ENCODE assay signal across 22 cellular contexts in genomic region chr2:196389670-196390069, GRCh38.
DNase-seq lines count a peak whose midpoint lies in the region; ATAC-seq and TF ChIP-seq lines count a peak whose summit lies in the region.
"Had no signal": no experiment of that assay in that cellular context is flagged by ENCODE, and none has a peak within 500 bp of the region (broad histone marks: within the 10 kb centered on the region; RNA-seq: fewer than 3 reads in every experiment).

No MANE protein-coding gene starts in this region.

- peak; percentile 78 for ATAC-seq in activated CD4-positive, alpha-beta T cell treated with anti-CD3 and anti-CD28 coated beads for 36 hours
- ATAC-seq in DND-41 (ENCODE audit: insufficient read depth, low read depth) = peak; percentile 37; the same call in 1 of the 3 replicates
- ATAC-seq in HG03432 (IDR thresholded peaks at IDR 0.05; ENCODE audit: unreplicated experiment) = no peak
- ATAC-seq: CD8-positive, alpha-beta T cell had no signal

- no peaks in the 10 kb centered on the region for H4K20me1 ChIP-seq in DND-41 (ENCODE audit: insufficient read depth, low read length)
- H4K20me1 ChIP-seq: BLaER1 had no signal

- no peaks in the 10 kb centered on the region for H3K27me3 ChIP-seq in DND-41 (ENCODE audit: insufficient read depth, low read length, poor library complexity)
- H3K27me3 ChIP-seq: BLaER1 had no signal

- CTCF ChIA-PET in activated CD4-positive, alpha-beta T cell treated with anti-CD3 and anti-CD28 coated beads for 36 hours (lab: Charles Lee) = interaction anchor here (1.0 kb wide), 1 partner anchor 33 kb away, joined by 4 read pairs; no protein-coding TSS in a partner anchor

- H2AFZ ChIP-seq in DND-41 (ENCODE audit: low read depth, low read length) = no peak overlapping the region

- H3K79me2 ChIP-seq in DND-41 (ENCODE audit: insufficient read depth, low read length) = no peaks in the 10 kb centered on the region

- no peak overlapping the region for H3K27ac ChIP-seq in DND-41 (ENCODE audit: low read length)
- H3K27ac ChIP-seq: 22Rv1, BLaER1 had no signal

- no peak overlapping the region for H3K9ac ChIP-seq in DND-41 (ENCODE audit: low read depth, low read length)
- H3K9ac ChIP-seq: BLaER1 had no signal

- peaks cover 3% of the 10 kb centered on the region for H3K4me1 Mint-ChIP-seq in activated CD4-positive, alpha-beta T cell treated with anti-CD3 and anti-CD28 coated beads for 36 hours
- H3K4me1 Mint-ChIP-seq: IgD-negative memory B cell had no signal

- H3K9me3 Mint-ChIP-seq in activated CD4-positive, alpha-beta T cell treated with anti-CD3 and anti-CD28 coated beads for 36 hours (ENCODE audit: low read depth) = no peaks in the 10 kb centered on the region

- no peaks in the 10 kb centered on the region for H3K9me3 ChIP-seq in DND-41 (ENCODE audit: insufficient read depth, low read length, severe bottlenecking)
- H3K9me3 ChIP-seq: BLaER1 had no signal

- intact Hi-C loops in activated CD4-positive, alpha-beta T cell treated with anti-CD3 and anti-CD28 coated beads for 36 hours (cut with DNase I, micrococcal nuclease) = no loop called here

- peaks cover 2% of the 10 kb centered on the region for H3K36me3 Mint-ChIP-seq in activated CD4-positive, alpha-beta T cell treated with anti-CD3 and anti-CD28 coated beads for 36 hours (ENCODE audit: low read depth)
- H3K36me3 Mint-ChIP-seq: CD8-positive, alpha-beta T cell had no signal

- H3K4me1 ChIP-seq in DND-41 (ENCODE audit: insufficient read depth, low read length) = no peaks in the 10 kb centered on the region
- H3K4me1 ChIP-seq: BLaER1 had no signal

- DNase-seq in activated CD4-positive, alpha-beta T cell treated with anti-CD3 and anti-CD28 coated beads for 36 hours = peak; percentile 19
- DNase-seq in activated CD4-positive, alpha-beta T cell treated with anti-CD3 and anti-CD28 coated beads, Interleukin-2, amount 50 U/mL, for 1 hour = no peak
- no peak for DNase-seq in DND-41
- DNase-seq in LHCN-M2 (ENCODE audit: low read depth) = peak; percentile 38
- peak; percentile 28 for DNase-seq in fibroblast of peridontal ligament (ENCODE audit: extremely low read depth)
- no peak for DNase-seq in ureter (ENCODE audit: low spot score)
- DNase-seq in anterior cingulate cortex (lab: John Stamatoyannopoulos, UW) = no peak
- DNase-seq: CD8-positive, alpha-beta T cell; DMS79; H9; MV-4-11; NCI-H1417; NCI-H187 treated with DMSO at 0.1 percent for 48 hours; NCI-H345; NCI-H526 treated with DMSO at 0.1 percent for 48 hours; NK-92 treated with Interleukin-12 subunit alpha and Interleukin-12 subunit beta, amount 100 ng/mL, for 24 hours; RPMI8226; SIG-M5 had no signal

- no peak overlapping the region for H3K4me3 ChIP-seq in DND-41 (ENCODE audit: low read depth in 1 of 2, low read length in 2 of 2)
- H3K4me3 ChIP-seq: BLaER1 had no signal

- no peak for TF ChIP-seq CTCF in DND-41 (IDR thresholded peaks at IDR 0.05; ENCODE audit: borderline replicate concordance, extremely low read depth, low read length, poor library complexity, severe bottlenecking)

- H3K4me2 ChIP-seq in DND-41 (ENCODE audit: insufficient read depth, low read length) = no peak overlapping the region
- H3K4me2 ChIP-seq: BLaER1 had no signal

- no peak overlapping the region for H3K4me3 Mint-ChIP-seq in activated CD4-positive, alpha-beta T cell treated with anti-CD3 and anti-CD28 coated beads for 36 hours
- H3K4me3 Mint-ChIP-seq: CD8-positive, alpha-beta T cell; H9; IgD-negative memory B cell had no signal

- no peaks in the 10 kb centered on the region for H3K36me3 ChIP-seq in DND-41 (ENCODE audit: insufficient read depth, low read length)
- H3K36me3 ChIP-seq: BLaER1 had no signal

- H3K27ac Mint-ChIP-seq in activated CD4-positive, alpha-beta T cell treated with anti-CD3 and anti-CD28 coated beads for 36 hours = no peak overlapping the region
- H3K27ac Mint-ChIP-seq: CD8-positive, alpha-beta T cell; H9; IgD-negative memory B cell had no signal

- POLR2A ChIA-PET in activated CD4-positive, alpha-beta T cell treated with anti-CD3 and anti-CD28 coated beads for 36 hours (lab: Charles Lee) = no interaction called here

- H3K27me3 Mint-ChIP-seq in activated CD4-positive, alpha-beta T cell treated with anti-CD3 and anti-CD28 coated beads for 36 hours = peaks cover 2% of the 10 kb centered on the region

Comparison
In these comparisons a context has a peak if more than half of its experiments do, and no peak if none do; other contexts are left out.
1. DNase-seq: peak in activated CD4-positive, alpha-beta T cell treated with anti-CD3 and anti-CD28 coated beads for 36 hours (single experiment), LHCN-M2 (single experiment) and fibroblast of peridontal ligament (single experiment); none in activated CD4-positive, alpha-beta T cell treated with anti-CD3 and anti-CD28 coated beads, Interleukin-2, amount 50 U/mL, for 1 hour (single experiment), DND-41 (single experiment), ureter (single experiment) and anterior cingulate cortex (0 of 58).